11 cellular contexts compared by ENCODE assay signal in genomic region chr16:56630134-56630533, GRCh38. TPM values are rescaled to one million over a fixed set of nuclear protein-coding genes. Genes with fewer than 3 reads are reported as not detected.
DNase-seq lines count a peak whose midpoint lies in the region; ATAC-seq, FAIRE-seq and TF ChIP-seq lines count a peak whose summit lies in the region.
"Had no signal": no experiment of that assay in that cellular context is flagged by ENCODE, and none has a peak within 500 bp of the region (broad histone marks: within the 10 kb centered on the region; RNA-seq: fewer than 3 reads in every experiment).

No MANE protein-coding gene starts in this region.

- no peaks in the 10 kb centered on the region for H4K20me1 ChIP-seq in DND-41 (ENCODE audit: insufficient read depth, low read length)

- DNase-seq in DND-41 (no peak), GM19239 (ENCODE audit: insufficient read length, low spot score) (peak; percentile 62), MV-4-11 (lab: John Stamatoyannopoulos, UW) (peak; percentile 65), foreskin melanocyte (no peak), HT-29 (ENCODE audit: low spot score) (no peak), KBM-7 (no peak), foreskin keratinocyte (no peak)
- DNase-seq: activated CD8-positive, alpha-beta memory T cell treated with anti-CD3 and anti-CD28 coated beads, Interleukin-2, amount 50 U/mL, for 4 hours had no signal

- H3K4me3 ChIP-seq in DND-41 (ENCODE audit: low read depth in 1 of 2, low read length in 2 of 2), result no peak overlapping the region

- H3K4me1 ChIP-seq in DND-41 (ENCODE audit: insufficient read depth, low read length) (no peaks in the 10 kb centered on the region), foreskin keratinocyte (peaks cover 4% of the 10 kb centered on the region)

- H3K27me3 ChIP-seq in DND-41 (ENCODE audit: insufficient read depth, low read length, poor library complexity), result peaks cover 26% of the 10 kb centered on the region
- peaks cover 35% of the 10 kb centered on the region for H3K27me3 ChIP-seq in foreskin keratinocyte

- H3K36me3 ChIP-seq in DND-41 (ENCODE audit: insufficient read depth, low read length), result no peaks in the 10 kb centered on the region

- no peak overlapping the region for H3K27ac ChIP-seq in DND-41 (ENCODE audit: low read length)
- H3K27ac ChIP-seq in foreskin keratinocyte, result no peak overlapping the region

- H3K79me2 ChIP-seq in DND-41 (ENCODE audit: insufficient read depth, low read length), result no peaks in the 10 kb centered on the region

- no peaks in the 10 kb centered on the region for H3K9me3 ChIP-seq in DND-41 (ENCODE audit: insufficient read depth, low read length, severe bottlenecking)

- ATAC-seq in DND-41 (ENCODE audit: insufficient read depth, low read depth), result peak; percentile 35; the same call in 2 of the 3 replicates
- ATAC-seq in HG02852 (IDR thresholded peaks at IDR 0.05; ENCODE audit: unreplicated experiment), result peak; percentile 78
- no peak for ATAC-seq in foreskin keratinocyte

- no peak for TF ChIP-seq CTCF in DND-41 (IDR thresholded peaks at IDR 0.05; ENCODE audit: borderline replicate concordance, extremely low read depth, low read length, poor library complexity, severe bottlenecking)
- TF ChIP-seq CTCF in foreskin keratinocyte (conservative IDR thresholded peaks at IDR 0.05), result no peak

- no peak overlapping the region for H3K9ac ChIP-seq in DND-41 (ENCODE audit: low read depth, low read length)

- no peak overlapping the region for H3K4me2 ChIP-seq in DND-41 (ENCODE audit: insufficient read depth, low read length)

- FAIRE-seq in GM19239 (lab: Jason Lieb, UNC), result peak; percentile 86

- no peak overlapping the region for H2AFZ ChIP-seq in DND-41 (ENCODE audit: low read depth, low read length)

- in situ Hi-C loops in KBM-7 (cut with MboI; ENCODE audit: low pct_unique_long_range_greater_than_20kb, low sequenced_read_pairs), result no loop called here

RNA-seq across cellular contexts. Expression of gene MT1M, which starts 2.3 kb away (rescaled TPM):
- total RNA-seq in HT-29 (2014; rRNA removed; shearing (Covaris generic)), result not detected in 2 replicates
- total RNA-seq in foreskin keratinocyte, result 0.24 TPM in 1 of 2 replicates, not detected in the other
- polyA plus RNA-seq in foreskin keratinocyte, result 0.24 and 0.29 TPM in 2 replicates

RNA-seq across cellular contexts. Expression of gene MT1E, which starts 4.6 kb away (rescaled TPM):
- total RNA-seq in HT-29 (2014; rRNA removed; shearing (Covaris generic)), result 493 and 525 TPM in 2 replicates
- total RNA-seq in foreskin keratinocyte, result 438 and 932 TPM in 2 replicates
- 406 and 867 TPM in 2 replicates for polyA plus RNA-seq in foreskin keratinocyte

RNA-seq across cellular contexts. Expression of gene MT1A, which starts 8.3 kb away (rescaled TPM):
- total RNA-seq in HT-29 (2014; rRNA removed; shearing (Covaris generic)), result 2.0 and 6.6 TPM in 2 replicates
- not detected in 2 replicates for total RNA-seq in foreskin keratinocyte
- 0.18 and 0.48 TPM in 2 replicates for polyA plus RNA-seq in foreskin keratinocyte
- total RNA-seq: temporal lobe had no signal

RNA-seq across cellular contexts. Expression of gene MT1B, which starts 21.6 kb away (rescaled TPM):
- not detected in 2 replicates for total RNA-seq in HT-29 (2014; rRNA removed; shearing (Covaris generic))
- not detected in 2 replicates for total RNA-seq in foreskin keratinocyte
- polyA plus RNA-seq in foreskin keratinocyte, result not detected in 2 replicates
- total RNA-seq: lung microvascular endothelial cell, temporal lobe had no signal

RNA-seq across cellular contexts. Expression of gene MT2A, which starts 21.8 kb away (rescaled TPM):
- total RNA-seq in HT-29 (2014; rRNA removed; shearing (Covaris generic)), result 44.1 and 51.4 TPM in 2 replicates
- 4,420 and 5,254 TPM in 2 replicates for total RNA-seq in foreskin keratinocyte
- 5,670 and 6,844 TPM in 2 replicates for polyA plus RNA-seq in foreskin keratinocyte

Comparison
In these comparisons a context has a peak if more than half of its experiments do, and no peak if none do; other contexts are left out.
1. DNase-seq: peak in GM19239 (single experiment) and MV-4-11 (single experiment); none in DND-41 (single experiment), foreskin melanocyte (single experiment), HT-29 (single experiment), KBM-7 (single experiment) and foreskin keratinocyte (0 of 2).